ENCODE assay signal across 1 cellular context in the genomic region with DNA sequence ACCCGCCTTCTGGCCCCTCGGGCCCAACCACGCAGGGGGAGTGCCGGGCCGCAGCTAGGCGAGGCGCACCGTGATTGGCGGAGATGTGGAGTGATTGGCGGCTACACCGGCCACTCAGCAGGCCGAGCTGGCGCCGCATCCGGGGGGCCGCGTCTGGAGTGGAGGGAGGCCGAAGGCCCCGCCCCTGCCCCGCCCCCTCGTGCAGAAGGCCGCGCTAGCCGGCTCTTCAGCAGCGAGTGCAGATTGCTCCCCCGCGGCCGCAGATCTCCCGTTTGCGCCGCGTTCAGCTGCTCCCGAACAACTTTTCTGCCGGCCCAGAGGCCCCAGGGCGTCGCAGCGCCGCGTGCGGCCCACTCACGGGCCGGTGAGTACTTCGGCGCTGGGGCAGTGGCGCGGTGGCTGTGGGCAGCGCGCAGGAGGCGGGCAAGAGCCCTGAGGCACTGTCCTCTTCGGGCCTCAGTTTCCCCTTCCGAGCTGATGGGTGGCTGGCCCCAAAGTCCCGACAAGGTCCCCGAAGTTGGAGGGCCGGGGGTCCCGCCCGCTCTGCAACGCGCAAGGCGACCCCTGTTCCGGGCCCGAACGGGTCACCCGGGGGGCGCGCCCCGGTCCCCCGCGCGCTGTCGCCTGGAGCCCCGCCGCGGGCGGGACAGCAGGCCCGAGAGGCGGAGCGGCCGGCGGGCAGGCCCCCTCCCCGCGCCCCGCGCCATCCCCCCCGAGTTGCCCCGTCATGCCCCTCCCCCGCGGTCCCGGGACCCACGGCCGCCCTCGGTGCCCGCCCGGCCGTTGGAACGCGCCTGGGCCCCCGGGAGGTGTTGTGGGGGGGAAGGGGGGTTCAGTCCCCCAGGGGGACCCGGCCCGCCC.
TF ChIP-seq lines count a peak whose summit lies in the region.

Gene WFS1, plus strand, starts transcription at position 200 of the 861 bp plus-strand sequence. CDS start 7,606 bp downstream, outside the sequence.

TF ChIP-seq in HepG2, 621 proteins besides CTCF, POLR2A, EP300 and RAD21 (continued from another document and continues in another):
- TF ChIP-seq THAP9 (CRISPR knock-in tag; IDR thresholded peaks at IDR 0.05; ENCODE audit: borderline replicate concordance) (no peak), SRSF1 (optimal IDR thresholded peaks at IDR 0.05; ENCODE audit: low read depth, low read length) (no peak), ZIK1 (CRISPR knock-in tag; IDR thresholded peaks at IDR 0.05; ENCODE audit: borderline replicate concordance, low read depth) (no peak), KDM5B (CRISPR knock-in tag; IDR thresholded peaks at IDR 0.05; ENCODE audit: borderline replicate concordance) (no peak; the same call in 1 of the 2 replicates), ZFYVE20 (CRISPR knock-in tag; IDR thresholded peaks at IDR 0.05; ENCODE audit: borderline replicate concordance, low read depth) (no peak), ZNF496 (CRISPR knock-in tag; IDR thresholded peaks at IDR 0.05; ENCODE audit: insufficient replicate concordance) (no peak), ASH2L (IDR thresholded peaks at IDR 0.05; ENCODE audit: insufficient read length, low read depth, low read length) (no peak), ZNF362 (CRISPR knock-in tag; IDR thresholded peaks at IDR 0.05; ENCODE audit: borderline replicate concordance) (no peak), ZMAT3 (CRISPR knock-in tag; conservative IDR thresholded peaks at IDR 0.05) (no peak), ZNF547 (CRISPR knock-in tag; IDR thresholded peaks at IDR 0.05) (peak; percentile 52; the same call in 1 of the 2 replicates), ZNF878 (CRISPR knock-in tag; IDR thresholded peaks at IDR 0.05) (no peak), GMEB2 (CRISPR knock-in tag; IDR thresholded peaks at IDR 0.05; ENCODE audit: low read depth) (no peak), NFKB2 (CRISPR knock-in tag; IDR thresholded peaks at IDR 0.05; ENCODE audit: borderline replicate concordance) (no peak), PCBP2 (optimal IDR thresholded peaks at IDR 0.05; ENCODE audit: low read depth, low read length, poor library complexity, severe bottlenecking) (no peak), SP4 (CRISPR knock-in tag; IDR thresholded peaks at IDR 0.05) (peak; percentile 86), ZNF792 (CRISPR knock-in tag; IDR thresholded peaks at IDR 0.05) (no peak), MEIS1 (CRISPR knock-in tag; IDR thresholded peaks at IDR 0.05; ENCODE audit: borderline replicate concordance) (no peak), EZH2 (conservative IDR thresholded peaks at IDR 0.05; ENCODE audit: low read depth, low read length) (no peak), TERF1 (CRISPR knock-in tag; IDR thresholded peaks at IDR 0.05) (no peak), ZNF749 (CRISPR knock-in tag; IDR thresholded peaks at IDR 0.05; ENCODE audit: borderline replicate concordance) (peak; percentile 54; the same call in 1 of the 2 replicates), PHB2 (IDR thresholded peaks at IDR 0.05; ENCODE audit: partially characterized antibody) (no peak), TAF1 (CRISPR knock-in tag; IDR thresholded peaks at IDR 0.05) (peak; percentile 93), CREB1 (IDR thresholded peaks at IDR 0.05) (peak; percentile 53), CREB1 (CRISPR knock-in tag; IDR thresholded peaks at IDR 0.05) (no peak), ZNF678 (CRISPR knock-in tag; IDR thresholded peaks at IDR 0.05) (no peak), TGIF2 (CRISPR knock-in tag; IDR thresholded peaks at IDR 0.05) (no peak; the same call in 1 of the 2 replicates), ISL2 (CRISPR knock-in tag; IDR thresholded peaks at IDR 0.05) (peak; percentile 16; the same call in 1 of the 2 replicates), SP1 (IDR thresholded peaks at IDR 0.05) (no peak), SP1 (CRISPR knock-in tag; IDR thresholded peaks at IDR 0.05) (peak; percentile 66; the same call in 1 of the 2 replicates), ZNF768 (CRISPR knock-in tag; IDR thresholded peaks at IDR 0.05) (0 out of 2 replicates have a peak, but pooled peaks have one; percentile 33), MAFG (CRISPR knock-in tag; IDR thresholded peaks at IDR 0.05) (no peak), ZSCAN29 (CRISPR knock-in tag; conservative IDR thresholded peaks at IDR 0.05) (no peak), ARNT (IDR thresholded peaks at IDR 0.05) (no peak), FOXC1 (CRISPR knock-in tag; IDR thresholded peaks at IDR 0.05; ENCODE audit: borderline replicate concordance) (no peak; the same call in 1 of the 2 replicates), NR1H2 (CRISPR knock-in tag; IDR thresholded peaks at IDR 0.05; ENCODE audit: borderline replicate concordance, low read depth) (no peak), NFATC3 (CRISPR knock-in tag; IDR thresholded peaks at IDR 0.05) (no peak), ZNF883 (CRISPR knock-in tag; IDR thresholded peaks at IDR 0.05; ENCODE audit: not compliant biosample characterization) (no peak), ZNF232 (CRISPR knock-in tag; IDR thresholded peaks at IDR 0.05; ENCODE audit: borderline replicate concordance) (no peak), NFYB (CRISPR knock-in tag; IDR thresholded peaks at IDR 0.05) (peak; percentile 94)
- TF ChIP-seq, protein P1, sequence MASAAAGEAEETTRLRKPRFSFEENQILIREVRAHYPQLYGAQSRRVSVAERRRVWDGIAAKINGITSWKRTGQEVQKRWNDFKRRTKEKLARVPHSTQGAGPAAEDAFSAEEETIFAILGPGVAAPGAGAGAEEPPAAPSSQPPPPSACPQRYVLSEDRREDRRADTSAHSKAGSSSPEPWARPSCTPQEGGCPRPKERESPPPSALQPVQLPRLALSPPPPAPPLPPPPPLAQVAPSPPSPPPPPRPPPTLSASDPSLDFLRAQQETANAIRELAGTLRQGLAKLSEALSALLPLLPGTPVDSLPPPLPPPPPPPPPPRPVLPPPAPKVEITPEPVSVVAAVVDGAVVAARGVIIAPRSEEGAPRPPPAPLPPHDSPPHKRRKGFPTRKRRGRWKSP (CRISPR knock-in tag; IDR thresholded peaks at IDR 0.05): peak; percentile 85; the same call in 1 of the 2 replicates
- TF ChIP-seq, protein P2, sequence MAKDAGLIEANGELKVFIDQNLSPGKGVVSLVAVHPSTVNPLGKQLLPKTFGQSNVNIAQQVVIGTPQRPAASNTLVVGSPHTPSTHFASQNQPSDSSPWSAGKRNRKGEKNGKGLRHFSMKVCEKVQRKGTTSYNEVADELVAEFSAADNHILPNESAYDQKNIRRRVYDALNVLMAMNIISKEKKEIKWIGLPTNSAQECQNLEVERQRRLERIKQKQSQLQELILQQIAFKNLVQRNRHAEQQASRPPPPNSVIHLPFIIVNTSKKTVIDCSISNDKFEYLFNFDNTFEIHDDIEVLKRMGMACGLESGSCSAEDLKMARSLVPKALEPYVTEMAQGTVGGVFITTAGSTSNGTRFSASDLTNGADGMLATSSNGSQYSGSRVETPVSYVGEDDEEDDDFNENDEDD (CRISPR knock-in tag; IDR thresholded peaks at IDR 0.05; ENCODE audit: borderline replicate concordance): peak; percentile 16; the same call in 1 of the 2 replicates
- TF ChIP-seq, protein P3, sequence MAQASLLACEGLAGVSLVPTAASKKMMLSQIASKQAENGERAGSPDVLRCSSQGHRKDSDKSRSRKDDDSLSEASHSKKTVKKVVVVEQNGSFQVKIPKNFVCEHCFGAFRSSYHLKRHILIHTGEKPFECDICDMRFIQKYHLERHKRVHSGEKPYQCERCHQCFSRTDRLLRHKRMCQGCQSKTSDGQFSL (CRISPR knock-in tag; IDR thresholded peaks at IDR 0.05): no peak
- TF ChIP-seq, protein P4, sequence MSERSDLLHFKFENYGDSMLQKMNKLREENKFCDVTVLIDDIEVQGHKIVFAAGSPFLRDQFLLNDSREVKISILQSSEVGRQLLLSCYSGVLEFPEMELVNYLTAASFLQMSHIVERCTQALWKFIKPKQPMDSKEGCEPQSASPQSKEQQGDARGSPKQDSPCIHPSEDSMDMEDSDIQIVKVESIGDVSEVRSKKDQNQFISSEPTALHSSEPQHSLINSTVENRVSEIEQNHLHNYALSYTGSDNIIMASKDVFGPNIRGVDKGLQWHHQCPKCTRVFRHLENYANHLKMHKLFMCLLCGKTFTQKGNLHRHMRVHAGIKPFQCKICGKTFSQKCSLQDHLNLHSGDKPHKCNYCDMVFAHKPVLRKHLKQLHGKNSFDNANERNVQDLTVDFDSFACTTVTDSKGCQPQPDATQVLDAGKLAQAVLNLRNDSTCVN (CRISPR knock-in tag; IDR thresholded peaks at IDR 0.05; ENCODE audit: borderline replicate concordance): no peak
- TF ChIP-seq, protein P5, sequence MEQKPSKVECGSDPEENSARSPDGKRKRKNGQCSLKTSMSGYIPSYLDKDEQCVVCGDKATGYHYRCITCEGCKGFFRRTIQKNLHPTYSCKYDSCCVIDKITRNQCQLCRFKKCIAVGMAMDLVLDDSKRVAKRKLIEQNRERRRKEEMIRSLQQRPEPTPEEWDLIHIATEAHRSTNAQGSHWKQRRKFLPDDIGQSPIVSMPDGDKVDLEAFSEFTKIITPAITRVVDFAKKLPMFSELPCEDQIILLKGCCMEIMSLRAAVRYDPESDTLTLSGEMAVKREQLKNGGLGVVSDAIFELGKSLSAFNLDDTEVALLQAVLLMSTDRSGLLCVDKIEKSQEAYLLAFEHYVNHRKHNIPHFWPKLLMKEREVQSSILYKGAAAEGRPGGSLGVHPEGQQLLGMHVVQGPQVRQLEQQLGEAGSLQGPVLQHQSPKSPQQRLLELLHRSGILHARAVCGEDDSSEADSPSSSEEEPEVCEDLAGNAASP (CRISPR knock-in tag; IDR thresholded peaks at IDR 0.05; ENCODE audit: borderline replicate concordance): 0 out of 2 replicates have a peak, but pooled peaks have one; percentile 27
- TF ChIP-seq, protein P6, sequence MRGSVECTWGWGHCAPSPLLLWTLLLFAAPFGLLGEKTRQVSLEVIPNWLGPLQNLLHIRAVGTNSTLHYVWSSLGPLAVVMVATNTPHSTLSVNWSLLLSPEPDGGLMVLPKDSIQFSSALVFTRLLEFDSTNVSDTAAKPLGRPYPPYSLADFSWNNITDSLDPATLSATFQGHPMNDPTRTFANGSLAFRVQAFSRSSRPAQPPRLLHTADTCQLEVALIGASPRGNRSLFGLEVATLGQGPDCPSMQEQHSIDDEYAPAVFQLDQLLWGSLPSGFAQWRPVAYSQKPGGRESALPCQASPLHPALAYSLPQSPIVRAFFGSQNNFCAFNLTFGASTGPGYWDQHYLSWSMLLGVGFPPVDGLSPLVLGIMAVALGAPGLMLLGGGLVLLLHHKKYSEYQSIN (CRISPR knock-in tag; IDR thresholded peaks at IDR 0.05; ENCODE audit: borderline replicate concordance): no peak
- TF ChIP-seq, protein P7, sequence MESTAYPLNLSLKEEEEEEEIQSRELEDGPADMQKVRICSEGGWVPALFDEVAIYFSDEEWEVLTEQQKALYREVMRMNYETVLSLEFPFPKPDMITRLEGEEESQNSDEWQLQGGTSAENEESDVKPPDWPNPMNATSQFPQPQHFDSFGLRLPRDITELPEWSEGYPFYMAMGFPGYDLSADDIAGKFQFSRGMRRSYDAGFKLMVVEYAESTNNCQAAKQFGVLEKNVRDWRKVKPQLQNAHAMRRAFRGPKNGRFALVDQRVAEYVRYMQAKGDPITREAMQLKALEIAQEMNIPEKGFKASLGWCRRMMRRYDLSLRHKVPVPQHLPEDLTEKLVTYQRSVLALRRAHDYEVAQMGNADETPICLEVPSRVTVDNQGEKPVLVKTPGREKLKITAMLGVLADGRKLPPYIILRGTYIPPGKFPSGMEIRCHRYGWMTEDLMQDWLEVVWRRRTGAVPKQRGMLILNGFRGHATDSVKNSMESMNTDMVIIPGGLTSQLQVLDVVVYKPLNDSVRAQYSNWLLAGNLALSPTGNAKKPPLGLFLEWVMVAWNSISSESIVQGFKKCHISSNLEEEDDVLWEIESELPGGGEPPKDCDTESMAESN (CRISPR knock-in tag; conservative IDR thresholded peaks at IDR 0.05): peak; percentile 60
